Comparison of ENCODE assay signal across 13 cellular contexts in genomic region chr9:107929439-107929838, GRCh38.
A peak's percentile ranks its signal among the peaks of the same experiment; 100 is the strongest.
DNase-seq lines count a peak whose midpoint lies in the region; ATAC-seq and TF ChIP-seq lines count a peak whose summit lies in the region.
"Had no signal": no experiment of that assay in that cellular context is flagged by ENCODE, and none has a peak within 500 bp of the region (broad histone marks: within the 10 kb centered on the region; RNA-seq: fewer than 3 reads in every experiment).

No MANE protein-coding gene starts in this region.

- no peak overlapping the region for H3K9ac ChIP-seq in mammary epithelial cell (ENCODE audit: insufficient read depth, low read length)

- H2AFZ ChIP-seq in mammary epithelial cell (ENCODE audit: low read depth, low read length): no peak overlapping the region

- H3K27ac ChIP-seq in mammary epithelial cell (ENCODE audit: insufficient read depth, low read depth, low read length): no peak overlapping the region
- no peak overlapping the region for H3K27ac ChIP-seq in upper lobe of left lung
- H3K27ac ChIP-seq in RWPE1: no peak overlapping the region
- H3K27ac ChIP-seq: A549 had no signal

- TF ChIP-seq POLR2A in upper lobe of left lung (IDR thresholded peaks at IDR 0.05): no peak

- H3K4me2 ChIP-seq in mammary epithelial cell (ENCODE audit: insufficient read depth, low read depth, low read length): no peak overlapping the region
- H3K4me2 ChIP-seq: A549 had no signal

- peak; percentile 80 for ATAC-seq in left colon
- ATAC-seq in upper lobe of left lung (ENCODE audit: low FRiP score in 2 of 2): peak; percentile 49 to 86
- ATAC-seq: A549; effector memory CD8-positive, alpha-beta T cell; left lobe of liver had no signal

- POLR2A ChIA-PET in RWPE1 (lab: Yijun Ruan, JAX; ENCODE audit: low non-redundant PET): no interaction called here

- H4K20me1 ChIP-seq in mammary epithelial cell (ENCODE audit: insufficient read depth, low read length): no peaks in the 10 kb centered on the region

- H3K36me3 ChIP-seq in mammary epithelial cell (ENCODE audit: insufficient read depth, low read length) (no peaks in the 10 kb centered on the region), upper lobe of left lung (no peaks in the 10 kb centered on the region)

- no TSS peak for BruUV-seq in mammary epithelial cell (replicated peaks; lab: Mats Ljungman, UMichigan)

- no peak for TF ChIP-seq EP300 in upper lobe of left lung (IDR thresholded peaks at IDR 0.05)

- H3K4me1 ChIP-seq in mammary epithelial cell (ENCODE audit: insufficient read depth, low read length): no peaks in the 10 kb centered on the region
- H3K4me1 ChIP-seq in upper lobe of left lung: no peaks in the 10 kb centered on the region

- no peak for TF ChIP-seq CTCF in mammary epithelial cell (conservative IDR thresholded peaks at IDR 0.05 in 1 of 2, IDR thresholded peaks at IDR 0.05 in 1 of 2; ENCODE audit: extremely low read depth in 1 of 2, insufficient read depth in 1 of 2, low read depth in 1 of 2, low read length in 2 of 2)
- TF ChIP-seq CTCF in upper lobe of left lung (IDR thresholded peaks at IDR 0.05): no peak
- TF ChIP-seq CTCF in RWPE1 (conservative IDR thresholded peaks at IDR 0.05; ENCODE audit: low read depth): no peak

- H3K27me3 ChIP-seq in mammary epithelial cell (ENCODE audit: insufficient read depth, low read length) (no peaks in the 10 kb centered on the region), upper lobe of left lung (no peaks in the 10 kb centered on the region)

- dilution Hi-C loops in mammary epithelial cell (cut with HindIII; ENCODE audit: low sequenced_read_pairs): no loop called here

- H3K9me3 ChIP-seq in mammary epithelial cell (replicated peaks; ENCODE audit: insufficient read depth, low read length) (no peaks in the 10 kb centered on the region), upper lobe of left lung (no peaks in the 10 kb centered on the region)
- H3K9me3 ChIP-seq: A549 had no signal

- WGBS in mammary epithelial cell (ENCODE audit: low coverage, missing lambda C conversion rate): 50% methylated on average over 1 of the region's 3 CpGs
- WGBS in upper lobe of left lung, 2 donors: 55 to 64% methylated on average over 3 of the region's 3 CpGs

- CTCF ChIA-PET in mammary epithelial cell (lab: Charles Lee; ENCODE audit: low non-redundant PET) (interaction anchor here (0.6 kb wide), 1 partner anchor 163 kb away, joined by 3 read pairs; no protein-coding TSS in a partner anchor), RWPE1 (lab: Yijun Ruan, JAX) (interaction anchor here (0.6 to 0.7 kb wide), 4 partner anchors 57 to 520 kb away, joined by 3 to 4 read pairs (median 3); no protein-coding TSS in a partner anchor)

- no peaks in the 10 kb centered on the region for H3K79me2 ChIP-seq in mammary epithelial cell (ENCODE audit: insufficient read depth, low read length)

- in situ Hi-C loops in mammary epithelial cell (cut with MboI; ENCODE audit: low sequenced_read_pairs in 2 of 2): no loop called here

- DNase-seq in NOMO-1 (lab: John Stamatoyannopoulos, UW; ENCODE audit: unreplicated experiment in 2 of 2) (peak; percentile 11 to 40), NOMO-1 treated with dmso at 0.1 percent for 144 hours (lab: John Stamatoyannopoulos, UW; ENCODE audit: unreplicated experiment) (no peak), mammary epithelial cell (peak; percentile 53), left colon (peak; percentile 70 to 83), upper lobe of left lung (peak in 1 of 2 donors; percentile 70), UCSD-AML1 (lab: John Stamatoyannopoulos, UW; ENCODE audit: unreplicated experiment) (no peak), ecto neural progenitor cell (ENCODE audit: low spot score) (no peak), RWPE1 (ENCODE audit: low spot score) (no peak)
- DNase-seq: activated effector memory CD4-positive, alpha-beta T cell treated with anti-CD3 and anti-CD28 coated beads, Interleukin-2, amount 50 U/mL, for 16 hours; effector memory CD8-positive, alpha-beta T cell; NCI-H526 had no signal

- H3K4me3 ChIP-seq in mammary epithelial cell (replicated peaks in 1 of 3; ENCODE audit: insufficient read depth in 1 of 3, low read depth in 2 of 3, low read length in 3 of 3) (no peak overlapping the region), upper lobe of left lung (no peak overlapping the region)
- H3K4me3 ChIP-seq: A549 had no signal

- intact Hi-C loops in mammary epithelial cell (cut with micrococcal nuclease): no loop called here
- intact Hi-C loops in left colon (cut with DNase I, micrococcal nuclease): no loop called here

Comparison
In these comparisons a context has a peak if more than half of its experiments do, and no peak if none do; other contexts are left out.
1. DNase-seq: peak in NOMO-1 (2 of 2), mammary epithelial cell (single experiment) and left colon (2 of 2); none in NOMO-1 treated with dmso at 0.1 percent for 144 hours (single experiment), UCSD-AML1 (single experiment), ecto neural progenitor cell (single experiment) and RWPE1 (single experiment).